Comparison of ENCODE assay signal across 10 cellular contexts in the genomic region with DNA sequence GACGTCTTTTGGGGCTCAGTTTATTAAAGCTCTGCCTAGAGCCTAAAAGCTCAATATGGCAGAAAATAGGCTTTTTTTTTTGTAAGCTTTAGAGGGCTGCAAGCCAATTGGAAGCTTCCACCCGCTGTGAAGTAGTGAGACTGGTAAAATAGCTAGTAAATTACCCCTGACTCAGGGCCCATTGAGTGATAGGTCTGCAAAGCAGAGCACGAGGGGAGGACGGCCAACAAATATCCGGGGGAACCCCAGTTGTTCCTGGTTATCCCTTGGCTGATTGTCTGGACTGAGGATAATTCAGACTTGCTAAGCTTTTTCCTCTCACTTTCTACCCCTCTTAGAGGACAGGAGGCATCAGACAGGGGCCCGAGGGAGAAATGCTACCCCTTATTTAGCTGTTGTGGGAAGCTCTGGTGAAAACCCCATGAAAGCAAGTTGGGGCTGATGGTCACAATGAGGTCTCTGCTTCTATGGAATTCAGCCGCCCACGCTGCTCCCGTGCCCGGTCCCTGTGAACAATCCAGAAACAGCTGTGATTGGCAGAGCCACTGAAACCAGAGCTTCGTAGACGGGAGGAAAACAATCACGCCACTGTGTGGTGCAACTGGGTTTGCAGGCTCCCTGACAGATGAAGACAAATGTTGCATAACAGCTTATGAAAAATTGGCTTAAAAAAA.
A peak's percentile ranks its signal among the peaks of the same experiment; 100 is the strongest.
DNase-seq lines count a peak whose midpoint lies in the region; ATAC-seq, FAIRE-seq and TF ChIP-seq lines count a peak whose summit lies in the region.
"Had no signal": no experiment of that assay in that cellular context is flagged by ENCODE, and none has a peak within 500 bp of the region (broad histone marks: within the 10 kb centered on the region; RNA-seq: fewer than 3 reads in every experiment).

No MANE protein-coding gene starts in this region.

- H3K4me3 ChIP-seq in A673 (ENCODE audit: low read depth, low read length, poor library complexity, severe bottlenecking): peak overlapping the region; percentile 9
- H3K4me3 ChIP-seq in SU-DHL-6 (ENCODE audit: insufficient read depth, low read length, poor library complexity, severe bottlenecking): no peak overlapping the region
- peak overlapping the region; percentile 61 for H3K4me3 ChIP-seq in osteoblast (ENCODE audit: insufficient read depth, low read length)

- H3K9me3 ChIP-seq in A673 (ENCODE audit: low read depth, low read length, poor library complexity, severe bottlenecking) (no peaks in the 10 kb centered on the region), SU-DHL-6 (ENCODE audit: insufficient read depth, low read length) (no peaks in the 10 kb centered on the region), osteoblast (ENCODE audit: low read depth, low read length) (no peaks in the 10 kb centered on the region)

- TF ChIP-seq CTCF in A673 (conservative IDR thresholded peaks at IDR 0.05; ENCODE audit: low read depth, low read length): peak; percentile 72
- TF ChIP-seq CTCF in SU-DHL-6 (IDR thresholded peaks at IDR 0.05; ENCODE audit: insufficient read depth, low read length, poor library complexity, severe bottlenecking): peak; percentile 10
- TF ChIP-seq CTCF in osteoblast (IDR thresholded peaks at IDR 0.05; ENCODE audit: extremely low read depth, low read depth, low read length): peak; percentile 58

- intact Hi-C loops in A673 (cut with micrococcal nuclease; ENCODE audit: unreplicated experiment): loop anchor here (1.0 to 2.0 kb wide), 3 partner anchors 37 to 263 kb away; no protein-coding TSS in a partner anchor

- POLR2A ChIA-PET in A673 (lab: Charles Lee; ENCODE audit: low non-redundant PET): interaction anchor here (0.5 to 1.2 kb wide), 2 partner anchors 39 to 179 kb away, joined by 3 to 5 read pairs; no protein-coding TSS in a partner anchor

- H3K4me1 ChIP-seq in A673 (ENCODE audit: insufficient read depth, low read length, poor library complexity, severe bottlenecking): peaks cover 30% of the 10 kb centered on the region
- H3K4me1 ChIP-seq in osteoblast (ENCODE audit: insufficient read depth, low read length): peaks cover 19% of the 10 kb centered on the region

- H3K9me2 ChIP-seq in SU-DHL-6 (replicated peaks; ENCODE audit: insufficient read depth, low read length): no peaks in the 10 kb centered on the region

- TSS peak; percentile 75 for BruUV-seq in A673 (replicated peaks; lab: Mats Ljungman, UMichigan)

- CTCF ChIA-PET in A673 (lab: Charles Lee): interaction anchor here (1.1 to 2.2 kb wide), 5 partner anchors 16 to 263 kb away, joined by 3 to 18 read pairs (median 6); no protein-coding TSS in a partner anchor

- no peak overlapping the region for H3K9ac ChIP-seq in SU-DHL-6 (ENCODE audit: low read length)

- H3K79me2 ChIP-seq in SU-DHL-6 (ENCODE audit: insufficient read depth, low read length): no peaks in the 10 kb centered on the region
- H3K79me2 ChIP-seq in osteoblast (ENCODE audit: insufficient read depth, low read length): no peaks in the 10 kb centered on the region

- H2AFZ ChIP-seq in SU-DHL-6 (ENCODE audit: low read depth, low read length, severe bottlenecking): peak overlapping the region; percentile 50
- peak overlapping the region; percentile 93 for H2AFZ ChIP-seq in osteoblast (ENCODE audit: low read length)

- H3K27me3 ChIP-seq in A673 (replicated peaks; ENCODE audit: insufficient read depth, low read depth, low read length, poor library complexity) (no peaks in the 10 kb centered on the region), SU-DHL-6 (ENCODE audit: low read length) (no peaks in the 10 kb centered on the region), osteoblast (ENCODE audit: insufficient read depth, low read length) (peaks cover 39% of the 10 kb centered on the region)

- FAIRE-seq in frontal cortex (lab: Jason Lieb, UNC): no peak
- FAIRE-seq: G401.6 had no signal

- H3K36me3 ChIP-seq in A673 (ENCODE audit: insufficient read depth, low read length, poor library complexity, severe bottlenecking) (no peaks in the 10 kb centered on the region), SU-DHL-6 (ENCODE audit: low read length) (no peaks in the 10 kb centered on the region), osteoblast (ENCODE audit: insufficient read depth, low read length) (no peaks in the 10 kb centered on the region)

- no peaks in the 10 kb centered on the region for H3F3A ChIP-seq in SU-DHL-6 (ENCODE audit: insufficient read depth)

- DNase-seq in A673 (ENCODE audit: low spot score) (peak; percentile 96), HuH-7.5 (ENCODE audit: low spot score) (peak; percentile 66), frontal cortex (ENCODE audit: low spot score in 2 of 2) (peak; percentile 43 to 65), osteoblast (ENCODE audit: insufficient read length, low spot score, missing footprints) (peak; percentile 90), DMS114 treated with DMSO at 0.1 percent for 48 hours (lab: John Stamatoyannopoulos, UW; ENCODE audit: unreplicated experiment) (no peak)
- DNase-seq: activated naive CD8-positive, alpha-beta T cell treated with anti-CD3 and anti-CD28 coated beads, Interleukin-2, amount 10 ng/mL, durations not matched to agents 7 days and 5 days had no signal

- H3K27ac ChIP-seq in A673 (ENCODE audit: low read depth, low read length, poor library complexity, severe bottlenecking): peak overlapping the region; percentile 81
- H3K27ac ChIP-seq in SU-DHL-6 (ENCODE audit: low read depth, low read length): no peak overlapping the region
- peak overlapping the region; percentile 96 for H3K27ac ChIP-seq in osteoblast (ENCODE audit: low read depth, low read length)

- H4K20me1 ChIP-seq in SU-DHL-6 (ENCODE audit: low read depth, low read length) (no peaks in the 10 kb centered on the region), osteoblast (ENCODE audit: insufficient read depth, low read length) (no peaks in the 10 kb centered on the region)

- ATAC-seq in GM18870 (IDR thresholded peaks at IDR 0.05; ENCODE audit: unreplicated experiment) (no peak), HG03521 (IDR thresholded peaks at IDR 0.05; ENCODE audit: unreplicated experiment) (no peak)

- H3K4me2 ChIP-seq in SU-DHL-6 (ENCODE audit: low read depth, low read length, poor library complexity, severe bottlenecking) (no peak overlapping the region), osteoblast (ENCODE audit: insufficient read depth, low read length) (peak overlapping the region; percentile 92)

Comparison
In these comparisons a context has a peak if more than half of its experiments do, and no peak if none do; other contexts are left out.
1. CTCF ChIP-seq: peak in every context shown above with its lines; median percentile 72 in A673; 58 in osteoblast; 10 in SU-DHL-6.